Comparison of ENCODE assay signal across 8 cellular contexts in genomic region chr10:70324341-70324861, GRCh38. TPM values are rescaled to one million over a fixed set of nuclear protein-coding genes. Genes with fewer than 3 reads are reported as not detected.
A peak's percentile ranks its signal among the peaks of the same experiment; 100 is the strongest.
DNase-seq lines count a peak whose midpoint lies in the region; ATAC-seq lines count a peak whose summit lies in the region.

No MANE protein-coding gene starts in this region.

- H3K9me3 Mint-ChIP-seq in activated CD8-positive, alpha-beta T cell treated with anti-CD3 and anti-CD28 coated beads, Interleukin-2, amount 10 ng/mL, durations not matched to agents 7 days and 5 days (ENCODE audit: insufficient read depth): no peaks in the 10 kb centered on the region
- H3K9me3 Mint-ChIP-seq in memory B cell: no peaks in the 10 kb centered on the region

- DNase-seq in DMS 273 treated with DMSO at 0.1 percent for 48 hours (lab: John Stamatoyannopoulos, UW): peak; percentile 5
- peak; percentile 50 for DNase-seq in activated CD8-positive, alpha-beta T cell treated with anti-CD3 and anti-CD28 coated beads, Interleukin-2, amount 10 ng/mL, durations not matched to agents 7 days and 5 days
- DNase-seq in memory B cell (ENCODE audit: low spot score in 2 of 2): no peak
- no peak for DNase-seq in T-helper 1 cell
- no peak for DNase-seq in NOMO-1 (lab: John Stamatoyannopoulos, UW; ENCODE audit: unreplicated experiment in 2 of 2)
- DNase-seq in nucleus accumbens (lab: John Stamatoyannopoulos, UW): no peak
- no peak for DNase-seq in G401 (ENCODE audit: low spot score)

- ATAC-seq in GM21717 (IDR thresholded peaks at IDR 0.05; ENCODE audit: unreplicated experiment): peak; percentile 55
- peak; percentile 53 for ATAC-seq in activated CD8-positive, alpha-beta T cell treated with anti-CD3 and anti-CD28 coated beads, Interleukin-2, amount 10 ng/mL, durations not matched to agents 7 days and 5 days
- ATAC-seq in memory B cell (ENCODE audit: low read depth): peak; percentile 73

- H3K4me1 Mint-ChIP-seq in activated CD8-positive, alpha-beta T cell treated with anti-CD3 and anti-CD28 coated beads, Interleukin-2, amount 10 ng/mL, durations not matched to agents 7 days and 5 days (ENCODE audit: low read depth): peaks cover 55% of the 10 kb centered on the region
- H3K4me1 Mint-ChIP-seq in memory B cell: peaks cover 29% of the 10 kb centered on the region

- peaks cover 3% of the 10 kb centered on the region for H3K36me3 Mint-ChIP-seq in activated CD8-positive, alpha-beta T cell treated with anti-CD3 and anti-CD28 coated beads, Interleukin-2, amount 10 ng/mL, durations not matched to agents 7 days and 5 days (ENCODE audit: low read depth)
- H3K36me3 Mint-ChIP-seq in memory B cell: no peaks in the 10 kb centered on the region

- CTCF ChIA-PET in activated CD8-positive, alpha-beta T cell treated with anti-CD3 and anti-CD28 coated beads, Interleukin-2, amount 10 ng/mL, durations not matched to agents 7 days and 5 days (lab: Charles Lee): interaction anchor here (0.7 to 2.7 kb wide), 7 partner anchors 26 to 1409 kb away, joined by 3 to 18 read pairs (median 4); no protein-coding TSS in a partner anchor

- no peaks in the 10 kb centered on the region for H3K27me3 Mint-ChIP-seq in activated CD8-positive, alpha-beta T cell treated with anti-CD3 and anti-CD28 coated beads, Interleukin-2, amount 10 ng/mL, durations not matched to agents 7 days and 5 days (ENCODE audit: low read depth)
- H3K27me3 Mint-ChIP-seq in memory B cell: peaks cover 8% of the 10 kb centered on the region

- in situ Hi-C loops in G401 (cut with HindIII; ENCODE audit: low sequenced_read_pairs): no loop called here

- peak overlapping the region; percentile 29 for H3K4me3 Mint-ChIP-seq in activated CD8-positive, alpha-beta T cell treated with anti-CD3 and anti-CD28 coated beads, Interleukin-2, amount 10 ng/mL, durations not matched to agents 7 days and 5 days
- H3K4me3 Mint-ChIP-seq in memory B cell: no peak overlapping the region

- peak overlapping the region; percentile 96 for H3K27ac Mint-ChIP-seq in activated CD8-positive, alpha-beta T cell treated with anti-CD3 and anti-CD28 coated beads, Interleukin-2, amount 10 ng/mL, durations not matched to agents 7 days and 5 days
- H3K27ac Mint-ChIP-seq in memory B cell: no peak overlapping the region

- POLR2A ChIA-PET in activated CD8-positive, alpha-beta T cell treated with anti-CD3 and anti-CD28 coated beads, Interleukin-2, amount 10 ng/mL, durations not matched to agents 7 days and 5 days (lab: Charles Lee): interaction anchor here (1.4 to 1.6 kb wide), 3 partner anchors 31 to 91 kb away, joined by 3 to 6 read pairs (median 4); partner anchors contain the start of gene PPA1

RNA-seq across cellular contexts. Expression of gene NPFFR1, which starts 40.6 kb away (rescaled TPM):
- not detected for total RNA-seq in activated CD8-positive, alpha-beta T cell treated with anti-CD3 and anti-CD28 coated beads, Interleukin-2, amount 10 ng/mL, durations not matched to agents 7 days and 5 days
- total RNA-seq in G401 (2014; rRNA removed; shearing (Covaris generic)): not detected in 2 replicates

RNA-seq across cellular contexts. Expression of gene LRRC20, which starts 58.0 kb away (rescaled TPM):
- 10 to 100 TPM; 19.5 to 21.4 TPM for total RNA-seq in activated CD8-positive, alpha-beta T cell treated with anti-CD3 and anti-CD28 coated beads, Interleukin-2, amount 10 ng/mL, durations not matched to agents 7 days and 5 days
- 44.8 and 53.2 TPM in 2 replicates for total RNA-seq in G401 (2014; rRNA removed; shearing (Covaris generic))

Comparison
In these comparisons a context has a peak if more than half of its experiments do, and no peak if none do; other contexts are left out.
1. DNase-seq: peak in DMS 273 treated with DMSO at 0.1 percent for 48 hours (single experiment) and activated CD8-positive, alpha-beta T cell treated with anti-CD3 and anti-CD28 coated beads, Interleukin-2, amount 10 ng/mL, durations not matched to agents 7 days and 5 days (single experiment); none in memory B cell (0 of 2), T-helper 1 cell (0 of 5), NOMO-1 (0 of 2), nucleus accumbens (0 of 56) and G401 (single experiment).
2. Peak in every context shown above with its lines, with median percentiles within 50 percentile points of each other: ATAC-seq.